Comparison of ENCODE assay signal across 13 cellular contexts in genomic region chr17:82889496-82890338, GRCh38. TPM values are rescaled to one million over a fixed set of nuclear protein-coding genes. Genes with fewer than 3 reads are reported as not detected.
DNase-seq lines count a peak whose midpoint lies in the region; ATAC-seq and TF ChIP-seq lines count a peak whose summit lies in the region.
"Had no signal": no experiment of that assay in that cellular context is flagged by ENCODE, and none has a peak within 500 bp of the region (broad histone marks: within the 10 kb centered on the region; RNA-seq: fewer than 3 reads in every experiment).

No MANE protein-coding gene starts in this region.

- no peak for DNase-seq in CD4-positive, alpha-beta T cell
- DNase-seq in NCI-H146 treated with DMSO at 0.1 percent for 48 hours (lab: John Stamatoyannopoulos, UW; ENCODE audit: unreplicated experiment) (peak; percentile 69), esophagus muscularis mucosa (ENCODE audit: extremely low spot score) (no peak), DMS153 treated with DMSO at 0.1 percent for 48 hours (lab: John Stamatoyannopoulos, UW; ENCODE audit: unreplicated experiment) (no peak), tibial artery (no peak)
- DNase-seq: CD8-positive, alpha-beta T cell; cerebellar nuclear complex; ovary had no signal

- no peak for TF ChIP-seq CTCF in CD4-positive, alpha-beta T cell (IDR thresholded peaks at IDR 0.05)
- no peak for TF ChIP-seq CTCF in esophagus muscularis mucosa (IDR thresholded peaks at IDR 0.05)
- no peak for TF ChIP-seq CTCF in nephron (IDR thresholded peaks at IDR 0.05; ENCODE audit: unreplicated experiment in 3 of 3)
- no peak for TF ChIP-seq CTCF in tibial artery (IDR thresholded peaks at IDR 0.05)

- no peak overlapping the region for H3K4me3 Mint-ChIP-seq in CD4-positive, alpha-beta T cell
- peak overlapping the region in 1 of 3 experiments; percentile 12 for H3K4me3 Mint-ChIP-seq in nephron
- H3K4me3 Mint-ChIP-seq: CD8-positive, alpha-beta T cell had no signal

- H3K27ac ChIP-seq in CD4-positive, alpha-beta T cell (ENCODE audit: low read depth, low read length), result no peak overlapping the region
- H3K27ac ChIP-seq in esophagus muscularis mucosa (replicated peaks in 1 of 4), result peak overlapping the region; percentile 21 to 52 (median 40)
- H3K27ac ChIP-seq in tibial artery, result no peak overlapping the region
- H3K27ac ChIP-seq: ovary had no signal

- 82% methylated on average over 21 of the region's 28 CpGs for WGBS in esophagus muscularis mucosa

- CTCF ChIA-PET in CD4-positive, alpha-beta T cell (lab: Charles Lee), result interaction anchor here (0.6 to 1.1 kb wide), 2 partner anchors 26 to 47 kb away, joined by 3 read pairs; no protein-coding TSS in a partner anchor

- H3K36me3 ChIP-seq in esophagus muscularis mucosa, result peaks cover 0 to 30% (median 24%) of the 10 kb centered on the region in 4 donors
- peaks cover 0 to 13% (median 12%) of the 10 kb centered on the region in 3 donors for H3K36me3 ChIP-seq in tibial artery
- H3K36me3 ChIP-seq: ovary had no signal

- TF ChIP-seq POLR2A in esophagus muscularis mucosa (IDR thresholded peaks at IDR 0.05; ENCODE audit: low read depth), result no peak

- no peaks in the 10 kb centered on the region for H3K9me3 ChIP-seq in CD4-positive, alpha-beta T cell (ENCODE audit: control insufficient read depth, low read length)
- H3K9me3 ChIP-seq in esophagus muscularis mucosa (no peaks in the 10 kb centered on the region), tibial artery (no peaks in the 10 kb centered on the region)
- H3K9me3 ChIP-seq: ovary had no signal

- H3K4me3 ChIP-seq in esophagus muscularis mucosa (no peak overlapping the region), tibial artery (no peak overlapping the region)
- H3K4me3 ChIP-seq: ovary had no signal

- no peaks in the 10 kb centered on the region for H3K27me3 ChIP-seq in CD4-positive, alpha-beta T cell (ENCODE audit: control insufficient read depth, insufficient read depth, low read length)
- no peaks in the 10 kb centered on the region for H3K27me3 ChIP-seq in esophagus muscularis mucosa
- no peaks in the 10 kb centered on the region for H3K27me3 ChIP-seq in tibial artery
- H3K27me3 ChIP-seq: ovary had no signal

- no peaks in the 10 kb centered on the region for H3K27me3 Mint-ChIP-seq in CD4-positive, alpha-beta T cell
- H3K27me3 Mint-ChIP-seq in nephron (ENCODE audit: low read depth), result peaks cover 2% of the 10 kb centered on the region

- peaks cover 56% of the 10 kb centered on the region for H3K4me1 Mint-ChIP-seq in CD4-positive, alpha-beta T cell (ENCODE audit: low read depth)
- peaks cover 80% of the 10 kb centered on the region for H3K4me1 Mint-ChIP-seq in nephron

- H3K27ac Mint-ChIP-seq in CD4-positive, alpha-beta T cell, result peak overlapping the region; percentile 80
- H3K27ac Mint-ChIP-seq in nephron, result peak overlapping the region; percentile 73 to 91 (median 86)
- H3K27ac Mint-ChIP-seq: activated T-helper 2 cell treated with anti-CD3 and anti-CD28 coated beads, Interferon-gamma antibody, Interleukin-2, Interleukin-4, amounts not matched to agents 10 μg/mL and 5 μg/mL and 100 μg/mL, durations not matched to agents 14 hours and 24 hours and 36 hours had no signal

- no peaks in the 10 kb centered on the region for H3K9me3 Mint-ChIP-seq in CD4-positive, alpha-beta T cell
- H3K9me3 Mint-ChIP-seq in nephron, result no peaks in the 10 kb centered on the region
- H3K9me3 Mint-ChIP-seq: activated T-helper 2 cell treated with anti-CD3 and anti-CD28 coated beads, Interferon-gamma antibody, Interleukin-2, Interleukin-4, amounts not matched to agents 10 μg/mL and 5 μg/mL and 100 μg/mL, durations not matched to agents 14 hours and 24 hours and 36 hours; CD8-positive, alpha-beta T cell had no signal

- no peak for ATAC-seq in CD4-positive, alpha-beta T cell (ENCODE audit: poor library complexity)
- ATAC-seq in HG03175 (IDR thresholded peaks at IDR 0.05; ENCODE audit: unreplicated experiment) (no peak), GM19351 (IDR thresholded peaks at IDR 0.05; ENCODE audit: unreplicated experiment) (no peak)
- ATAC-seq: CD8-positive, alpha-beta T cell had no signal

- TF ChIP-seq EP300 in esophagus muscularis mucosa (IDR thresholded peaks at IDR 0.05), result no peak

- H3K36me3 Mint-ChIP-seq in CD4-positive, alpha-beta T cell (ENCODE audit: low read depth), result peaks cover 37% of the 10 kb centered on the region
- peaks cover 26% of the 10 kb centered on the region for H3K36me3 Mint-ChIP-seq in nephron (ENCODE audit: low read depth)

- POLR2A ChIA-PET in CD4-positive, alpha-beta T cell (lab: Charles Lee), result no interaction called here

- intact Hi-C loops in CD4-positive, alpha-beta T cell (cut with DNase I, micrococcal nuclease), result loop anchor here (5.0 kb wide), 2 partner anchors 32 to 98 kb away; no protein-coding TSS in a partner anchor
- intact Hi-C loops in esophagus muscularis mucosa (cut with DNase I), result no loop called here
- intact Hi-C loops in tibial artery (cut with DNase I; ENCODE audit: low total_unique reads), result no loop called here

- peaks cover 32 to 57% (median 48%) of the 10 kb centered on the region in 4 donors for H3K4me1 ChIP-seq in esophagus muscularis mucosa
- H3K4me1 ChIP-seq in tibial artery, result peaks cover 0 to 25% (median 4%) of the 10 kb centered on the region in 4 donors

RNA-seq across cellular contexts. Expression of gene ZNF750, which starts 49.9 kb away (rescaled TPM):
- total RNA-seq in CD4-positive, alpha-beta T cell, result not detected
- not detected for total RNA-seq in esophagus muscularis mucosa
- total RNA-seq: activated T-helper 2 cell treated with anti-CD3 and anti-CD28 coated beads, Interferon-gamma antibody, Interleukin-2, Interleukin-4, amounts not matched to agents 10 μg/mL and 5 μg/mL and 100 μg/mL, durations not matched to agents 14 hours and 24 hours and 36 hours; CD8-positive, alpha-beta T cell; M059J; ovary had no signal

Comparison
In these comparisons a context has a peak if more than half of its experiments do, and no peak if none do; other contexts are left out.
1. H3K27ac ChIP-seq: peak in esophagus muscularis mucosa (4 of 4); none in CD4-positive, alpha-beta T cell (single experiment) and tibial artery (0 of 2).
2. intact Hi-C loops: an anchor here in CD4-positive, alpha-beta T cell (5.0 kb wide); none called in esophagus muscularis mucosa and tibial artery.